In genomic region chr4:72283357-72283756, GRCh38 we compare ENCODE assay signal across 1 cellular context.
A peak's percentile ranks its signal among the peaks of the same experiment; 100 is the strongest.
TF ChIP-seq lines count a peak whose summit lies in the region.

No MANE protein-coding gene starts in this region.

TF ChIP-seq in K562, 482 proteins besides CTCF, POLR2A, EP300 and RAD21 (continued from another document):
- TF ChIP-seq, protein P1, sequence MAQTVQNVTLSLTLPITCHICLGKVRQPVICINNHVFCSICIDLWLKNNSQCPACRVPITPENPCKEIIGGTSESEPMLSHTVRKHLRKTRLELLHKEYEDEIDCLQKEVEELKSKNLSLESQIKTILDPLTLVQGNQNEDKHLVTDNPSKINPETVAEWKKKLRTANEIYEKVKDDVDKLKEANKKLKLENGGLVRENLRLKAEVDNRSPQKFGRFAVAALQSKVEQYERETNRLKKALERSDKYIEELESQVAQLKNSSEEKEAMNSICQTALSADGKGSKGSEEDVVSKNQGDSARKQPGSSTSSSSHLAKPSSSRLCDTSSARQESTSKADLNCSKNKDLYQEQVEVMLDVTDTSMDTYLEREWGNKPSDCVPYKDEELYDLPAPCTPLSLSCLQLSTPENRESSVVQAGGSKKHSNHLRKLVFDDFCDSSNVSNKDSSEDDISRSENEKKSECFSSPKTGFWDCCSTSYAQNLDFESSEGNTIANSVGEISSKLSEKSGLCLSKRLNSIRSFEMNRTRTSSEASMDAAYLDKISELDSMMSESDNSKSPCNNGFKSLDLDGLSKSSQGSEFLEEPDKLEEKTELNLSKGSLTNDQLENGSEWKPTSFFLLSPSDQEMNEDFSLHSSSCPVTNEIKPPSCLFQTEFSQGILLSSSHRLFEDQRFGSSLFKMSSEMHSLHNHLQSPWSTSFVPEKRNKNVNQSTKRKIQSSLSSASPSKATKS (CRISPR knock-in tag; IDR thresholded peaks at IDR 0.05) = no peak
- TF ChIP-seq HMBOX1 (IDR thresholded peaks at IDR 0.05) (no peak), RBBP5 (IDR thresholded peaks at IDR 0.05; ENCODE audit: borderline replicate concordance, insufficient read depth, low read length, poor library complexity, severe bottlenecking) (no peak), ETV6 (IDR thresholded peaks at IDR 0.05; ENCODE audit: borderline replicate concordance in 1 of 2, low read depth in 2 of 2, low read length in 1 of 2) (no peak), ETV6 (CRISPR knock-in tag; IDR thresholded peaks at IDR 0.05; ENCODE audit: borderline replicate concordance) (no peak), ELF1 (tag; IDR thresholded peaks at IDR 0.05) (no peak), ATF7 (IDR thresholded peaks at IDR 0.05) (peak; percentile 30; the same call in 1 of the 2 replicates), SMARCA5 (IDR thresholded peaks at IDR 0.05) (no peak)
